ENCODE assay signal across 26 cellular contexts in the genomic region with DNA sequence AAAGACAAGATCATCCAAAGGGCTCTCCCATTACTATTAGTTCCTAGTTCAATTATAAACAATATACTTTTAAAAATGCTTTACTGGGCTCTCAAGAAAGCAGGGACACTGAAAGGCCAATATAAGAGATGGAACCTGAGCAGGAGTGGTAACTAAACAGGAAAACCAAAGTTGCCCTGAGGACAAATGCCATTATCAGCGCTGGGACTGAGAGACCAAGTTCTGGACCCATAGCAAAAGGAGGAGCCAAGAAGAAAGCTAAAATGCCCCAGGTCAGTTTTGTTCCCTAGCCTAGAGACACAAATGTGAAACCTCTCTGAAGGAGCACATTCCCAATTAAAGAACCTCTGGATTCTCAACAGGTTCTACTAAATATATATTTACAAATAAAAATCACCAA.
"Had no signal": no experiment of that assay in that cellular context is flagged by ENCODE, and none has a peak within 500 bp of the region (broad histone marks: within the 10 kb centered on the region; RNA-seq: fewer than 3 reads in every experiment).

No MANE protein-coding gene starts in this region.

- H3K4me3 ChIP-seq: esophagus squamous epithelium, heart right ventricle, left lung, ovary, psoas muscle, sigmoid colon, testis, tibial artery, upper lobe of right lung, uterus had no signal

- H3K4me1 ChIP-seq: esophagus squamous epithelium, heart right ventricle, left lung, testis, upper lobe of right lung had no signal

- ATAC-seq: effector memory CD8-positive, alpha-beta T cell; heart right ventricle; left cardiac atrium; left lung; naive thymus-derived CD8-positive, alpha-beta T cell; psoas muscle; right cardiac atrium; stimulated activated effector memory CD8-positive, alpha-beta T cell treated with anti-CD3 and anti-CD28 coated beads, Interleukin-12 subunit alpha, Interleukin-12 subunit beta, amount 100 ng/mL, for 72 hours had no signal

- H3K27me3 ChIP-seq: esophagus squamous epithelium, heart right ventricle, left lung, ovary, sigmoid colon, testis, tibial artery, upper lobe of right lung, uterus had no signal

- H3K9me3 ChIP-seq: esophagus squamous epithelium, heart right ventricle, left lung, ovary, psoas muscle, sigmoid colon, testis, tibial artery, upper lobe of right lung, uterus had no signal

- H3K36me3 ChIP-seq: esophagus squamous epithelium, heart right ventricle, left lung, ovary, sigmoid colon, tibial artery, upper lobe of right lung, uterus had no signal

- H3K27ac ChIP-seq: esophagus squamous epithelium, heart right ventricle, left lung, ovary, psoas muscle, testis, tibial artery, upper lobe of right lung had no signal

- DNase-seq: cortex of kidney; effector memory CD8-positive, alpha-beta T cell; erythroblast; esophagus squamous epithelium; foreskin melanocyte; heart right ventricle; hypothalamus; immature natural killer cell; left cardiac atrium; left lung; naive thymus-derived CD8-positive, alpha-beta T cell; occipital lobe; ovary; posterior cingulate gyrus; psoas muscle; right cardiac atrium; sigmoid colon; stimulated activated CD4-positive, alpha-beta T cell treated with anti-CD3 and anti-CD28 coated beads, Interleukin-2, amount 100 ng/mL, for 24 hours; stimulated activated CD4-positive, alpha-beta T cell treated with anti-CD3 and anti-CD28 coated beads, Interleukin-4, amount 100 ng/mL, for 24 hours; stimulated activated naive CD4-positive, alpha-beta T cell treated with Interleukin-2 at 50 U/mL for 16 hours; substantia nigra; testis; tibial artery; upper lobe of right lung; uterus had no signal
